Comparison of ENCODE assay signal across 13 cellular contexts in genomic region chrX:17032351-17032750, GRCh38.
DNase-seq lines count a peak whose midpoint lies in the region; ATAC-seq, FAIRE-seq and TF ChIP-seq lines count a peak whose summit lies in the region.
"Had no signal": no experiment of that assay in that cellular context is flagged by ENCODE, and none has a peak within 500 bp of the region (broad histone marks: within the 10 kb centered on the region; RNA-seq: fewer than 3 reads in every experiment).

No MANE protein-coding gene starts in this region.

- no peak overlapping the region for H3K4me3 Mint-ChIP-seq in activated CD8-positive, alpha-beta T cell treated with anti-CD3 and anti-CD28 coated beads, Interleukin-2, amount 10 ng/mL, durations not matched to agents 7 days and 5 days
- H3K4me3 Mint-ChIP-seq: naive thymus-derived CD8-positive, alpha-beta T cell had no signal

- TF ChIP-seq RAD21 in A549 (conservative IDR thresholded peaks at IDR 0.05 in 1 of 2, IDR thresholded peaks at IDR 0.05 in 1 of 2), result no peak

- H3K4me2 ChIP-seq in A549 (peak overlapping the region; percentile 8; the same call in 1 of the 3 replicates), PC-3 (ENCODE audit: low read length) (no peak overlapping the region), endothelial cell of umbilical vein (ENCODE audit: insufficient read depth, low read length) (no peak overlapping the region)

- no peaks in the 10 kb centered on the region for H3K9me1 ChIP-seq in endothelial cell of umbilical vein (replicated peaks; ENCODE audit: control insufficient read depth, extremely low read depth, insufficient read depth, low read length)

- no peak for TF ChIP-seq EP300 in A549 (IDR thresholded peaks at IDR 0.05)

- H3K9me2 ChIP-seq in PC-3 (replicated peaks; ENCODE audit: low read length), result no peaks in the 10 kb centered on the region

- intact Hi-C loops in PC-3 (cut with micrococcal nuclease), result no loop called here
- intact Hi-C loops in endothelial cell of umbilical vein (cut with micrococcal nuclease), result no loop called here
- intact Hi-C loops in testis (cut with DNase I; ENCODE audit: low total_unique reads), result no loop called here

- POLR2A ChIA-PET in A549 (lab: Yijun Ruan, JAX), result no interaction called here
- POLR2A ChIA-PET in PC-3 (lab: Charles Lee; ENCODE audit: unreplicated experiment), result no interaction called here
- POLR2A ChIA-PET in endothelial cell of umbilical vein (lab: Charles Lee), result no interaction called here
- POLR2A ChIA-PET in activated CD8-positive, alpha-beta T cell treated with anti-CD3 and anti-CD28 coated beads, Interleukin-2, amount 10 ng/mL, durations not matched to agents 7 days and 5 days (lab: Charles Lee), result no interaction called here

- no peak overlapping the region; a peak in 1 of 6 replicates for H3K27ac ChIP-seq in A549
- no peak overlapping the region for H3K27ac ChIP-seq in PC-3 (ENCODE audit: low read length)
- peak overlapping the region; percentile 69 for H3K27ac ChIP-seq in endothelial cell of umbilical vein (ENCODE audit: insufficient read depth, low read depth, low read length)
- no peak overlapping the region for H3K27ac ChIP-seq in testis
- H3K27ac ChIP-seq: colonic mucosa had no signal

- dilution Hi-C loops in endothelial cell of umbilical vein (cut with MboI; ENCODE audit: extremely low pct_ligation_motif_present, low sequenced_read_pairs), result no loop called here

- H3K79me2 ChIP-seq in PC-3 (ENCODE audit: low read length) (no peaks in the 10 kb centered on the region), endothelial cell of umbilical vein (ENCODE audit: control insufficient read depth, insufficient read depth, low read length) (no peaks in the 10 kb centered on the region)

- ATAC-seq in A549 (peak; percentile 28 to 30; a peak in 2 of 6 replicates), PC-3 (no peak)
- no peak for ATAC-seq in activated CD8-positive, alpha-beta T cell treated with anti-CD3 and anti-CD28 coated beads, Interleukin-2, amount 10 ng/mL, durations not matched to agents 7 days and 5 days
- ATAC-seq: naive thymus-derived CD8-positive, alpha-beta T cell had no signal

- TF ChIP-seq POLR2A in A549 (IDR thresholded peaks at IDR 0.05; ENCODE audit: low read length) (no peak), endothelial cell of umbilical vein (IDR thresholded peaks at IDR 0.05; ENCODE audit: low read depth, low read length) (no peak), testis (IDR thresholded peaks at IDR 0.05) (no peak)

- H3K27me3 ChIP-seq in PC-3 (ENCODE audit: low read length), result no peaks in the 10 kb centered on the region
- no peaks in the 10 kb centered on the region for H3K27me3 ChIP-seq in endothelial cell of umbilical vein (ENCODE audit: control insufficient read depth in 2 of 2, insufficient read depth in 2 of 2, low read length in 2 of 2)
- H3K27me3 ChIP-seq in testis, result no peaks in the 10 kb centered on the region
- H3K27me3 ChIP-seq: colonic mucosa had no signal

- H3K9me3 Mint-ChIP-seq in activated CD8-positive, alpha-beta T cell treated with anti-CD3 and anti-CD28 coated beads, Interleukin-2, amount 10 ng/mL, durations not matched to agents 7 days and 5 days (ENCODE audit: insufficient read depth), result no peaks in the 10 kb centered on the region

- H3K27me3 Mint-ChIP-seq in activated CD8-positive, alpha-beta T cell treated with anti-CD3 and anti-CD28 coated beads, Interleukin-2, amount 10 ng/mL, durations not matched to agents 7 days and 5 days (ENCODE audit: low read depth), result peaks cover 6% of the 10 kb centered on the region

- BruUV-seq in PC-3 (replicated peaks; lab: Mats Ljungman, UMichigan), result no TSS peak
- no TSS peak for BruUV-seq in endothelial cell of umbilical vein (replicated peaks; lab: Mats Ljungman, UMichigan)

- DNase-seq in A549 (ENCODE audit: low read depth in 1 of 2, low spot score in 1 of 2) (peak; percentile 7 to 8), PC-3 (peak; percentile 19), endothelial cell of umbilical vein (ENCODE audit: low read depth, low spot score) (peak; percentile 51), non-pigmented ciliary epithelial cell (ENCODE audit: low read depth) (peak; percentile 55), testis (no peak), mesenteric fat pad (ENCODE audit: low spot score) (no peak)
- no peak for DNase-seq in activated CD8-positive, alpha-beta T cell treated with anti-CD3 and anti-CD28 coated beads, Interleukin-2, amount 10 ng/mL, durations not matched to agents 7 days and 5 days
- no peak for DNase-seq in activated CD4-positive, alpha-beta T cell treated with anti-CD3 and anti-CD28 coated beads for 48 hours
- DNase-seq: activated T-cell treated with anti-CD3 and anti-CD28 coated beads, Interleukin-2, amount 50 U/mL, for 48 hours; colonic mucosa; IMR-90; naive thymus-derived CD8-positive, alpha-beta T cell; NCI-H2029 had no signal

- H3K36me3 ChIP-seq in PC-3 (ENCODE audit: low read depth, low read length), result no peaks in the 10 kb centered on the region
- H3K36me3 ChIP-seq in endothelial cell of umbilical vein (ENCODE audit: control insufficient read depth in 2 of 2, extremely low read depth in 1 of 2, insufficient read depth in 2 of 2, low read length in 2 of 2), result no peaks in the 10 kb centered on the region
- no peaks in the 10 kb centered on the region for H3K36me3 ChIP-seq in testis (ENCODE audit: low read depth, missing control alignments)
- H3K36me3 ChIP-seq: colonic mucosa had no signal

- no peaks in the 10 kb centered on the region for H3F3A ChIP-seq in PC-3 (ENCODE audit: low read length, unreplicated experiment)

- no peak overlapping the region for H3K9ac ChIP-seq in PC-3 (ENCODE audit: low read length)
- no peak overlapping the region for H3K9ac ChIP-seq in endothelial cell of umbilical vein (replicated peaks; ENCODE audit: extremely low read depth, insufficient read depth, low read length)

- H3K4me3 ChIP-seq in A549 (no peak overlapping the region), PC-3 (ENCODE audit: low read length) (no peak overlapping the region), endothelial cell of umbilical vein (replicated peaks in 1 of 3; ENCODE audit: insufficient read depth in 1 of 3, low read depth in 1 of 3, low read length in 3 of 3) (no peak overlapping the region), testis (no peak overlapping the region)
- H3K4me3 ChIP-seq: colonic mucosa had no signal

- no peaks in the 10 kb centered on the region for H4K20me1 ChIP-seq in PC-3 (ENCODE audit: low read length)
- no peaks in the 10 kb centered on the region for H4K20me1 ChIP-seq in endothelial cell of umbilical vein (replicated peaks; ENCODE audit: control insufficient read depth, extremely low read depth, insufficient read depth, low read length)

- H3K4me1 Mint-ChIP-seq in activated CD8-positive, alpha-beta T cell treated with anti-CD3 and anti-CD28 coated beads, Interleukin-2, amount 10 ng/mL, durations not matched to agents 7 days and 5 days (ENCODE audit: low read depth), result no peaks in the 10 kb centered on the region

- H3K4me1 ChIP-seq in A549 (no peaks in the 10 kb centered on the region), PC-3 (ENCODE audit: insufficient read depth, low read length) (no peaks in the 10 kb centered on the region), endothelial cell of umbilical vein (ENCODE audit: control insufficient read depth, extremely low read depth, insufficient read depth, low read length) (peaks cover 27% of the 10 kb centered on the region), testis (no peaks in the 10 kb centered on the region)
- H3K4me1 ChIP-seq: colonic mucosa had no signal

- H3K27ac Mint-ChIP-seq in activated CD8-positive, alpha-beta T cell treated with anti-CD3 and anti-CD28 coated beads, Interleukin-2, amount 10 ng/mL, durations not matched to agents 7 days and 5 days, result no peak overlapping the region
- H3K27ac Mint-ChIP-seq: naive thymus-derived CD8-positive, alpha-beta T cell had no signal

- 26% methylated on average over 4 of the region's 4 CpGs for WGBS in A549 (ENCODE audit: missing lambda C conversion rate)
- WGBS in testis, 2 donors, result 65 to 71% methylated on average over 4 of the region's 4 CpGs

- no peak overlapping the region for H2AFZ ChIP-seq in PC-3 (ENCODE audit: low read length)
- H2AFZ ChIP-seq in endothelial cell of umbilical vein (ENCODE audit: low read depth, low read length), result peak overlapping the region; percentile 18

- TF ChIP-seq CTCF in A549 (IDR thresholded peaks at IDR 0.05) (no peak), PC-3 (conservative IDR thresholded peaks at IDR 0.05; ENCODE audit: low read depth, low read length) (no peak), endothelial cell of umbilical vein (IDR thresholded peaks at IDR 0.05; ENCODE audit: extremely low read depth in 1 of 2, insufficient read depth in 1 of 2, low read depth in 1 of 2, low read length in 2 of 2) (no peak), testis (IDR thresholded peaks at IDR 0.05) (no peak)

- CTCF ChIA-PET in A549 (lab: Yijun Ruan, JAX) (interaction anchor here (2.0 kb wide), 1 partner anchor 14 kb away, joined by 8 read pairs; no protein-coding TSS in a partner anchor), PC-3 (lab: Charles Lee) (no interaction called here), endothelial cell of umbilical vein (lab: Charles Lee) (interaction anchor here (3.0 kb wide), 1 partner anchor 14 kb away, joined by 9 read pairs; no protein-coding TSS in a partner anchor)
- CTCF ChIA-PET in activated CD8-positive, alpha-beta T cell treated with anti-CD3 and anti-CD28 coated beads, Interleukin-2, amount 10 ng/mL, durations not matched to agents 7 days and 5 days (lab: Charles Lee), result no interaction called here

- H3K36me3 Mint-ChIP-seq in activated CD8-positive, alpha-beta T cell treated with anti-CD3 and anti-CD28 coated beads, Interleukin-2, amount 10 ng/mL, durations not matched to agents 7 days and 5 days (ENCODE audit: low read depth), result no peaks in the 10 kb centered on the region
- H3K36me3 Mint-ChIP-seq: naive thymus-derived CD8-positive, alpha-beta T cell had no signal

- FAIRE-seq in A549 (lab: Jason Lieb, UNC), result peak; percentile 80
- FAIRE-seq in endothelial cell of umbilical vein (lab: Jason Lieb, UNC), result peak; percentile 80

- no peaks in the 10 kb centered on the region for H3K9me3 ChIP-seq in A549
- H3K9me3 ChIP-seq in PC-3 (ENCODE audit: low read length), result no peaks in the 10 kb centered on the region
- no peaks in the 10 kb centered on the region for H3K9me3 ChIP-seq in endothelial cell of umbilical vein (replicated peaks; ENCODE audit: control insufficient read depth, insufficient read depth, low read length)
- no peaks in the 10 kb centered on the region for H3K9me3 ChIP-seq in testis
- H3K9me3 ChIP-seq: colonic mucosa had no signal

TF ChIP-seq in endothelial cell of umbilical vein, 7 proteins besides CTCF, POLR2A, EP300 and RAD21 (continues in another document):
- TF ChIP-seq EZH2 (IDR thresholded peaks at IDR 0.05; ENCODE audit: borderline replicate concordance, low read depth, low read length, severe bottlenecking) (no peak), MAX (IDR thresholded peaks at IDR 0.05; ENCODE audit: insufficient read depth, insufficient read length) (no peak), GATA2 (IDR thresholded peaks at IDR 0.05; ENCODE audit: insufficient read depth, insufficient read length, low read depth, low read length) (peak; percentile 72), MYC (IDR thresholded peaks at IDR 0.05; ENCODE audit: low read depth, low read length) (no peak)

Comparison
In these comparisons a context has a peak if more than half of its experiments do, and no peak if none do; other contexts are left out.
1. ATAC-seq: peak in A549 (2 of 2); none in PC-3 (single experiment) and activated CD8-positive, alpha-beta T cell treated with anti-CD3 and anti-CD28 coated beads, Interleukin-2, amount 10 ng/mL, durations not matched to agents 7 days and 5 days (single experiment).
2. DNase-seq: peak in A549 (2 of 2), PC-3 (single experiment), endothelial cell of umbilical vein (single experiment) and non-pigmented ciliary epithelial cell (single experiment); none in testis (single experiment), activated CD8-positive, alpha-beta T cell treated with anti-CD3 and anti-CD28 coated beads, Interleukin-2, amount 10 ng/mL, durations not matched to agents 7 days and 5 days (single experiment), activated CD4-positive, alpha-beta T cell treated with anti-CD3 and anti-CD28 coated beads for 48 hours (single experiment) and mesenteric fat pad (single experiment).
3. CTCF ChIA-PET loops: an anchor here in A549 (2.0 kb wide) and endothelial cell of umbilical vein (3.0 kb wide); none called in PC-3 and activated CD8-positive, alpha-beta T cell treated with anti-CD3 and anti-CD28 coated beads, Interleukin-2, amount 10 ng/mL, durations not matched to agents 7 days and 5 days.